In genomic region chr4:151948351-151949016, GRCh38 we compare ENCODE assay signal across 33 cellular contexts.
DNase-seq lines count a peak whose midpoint lies in the region; ATAC-seq, FAIRE-seq and TF ChIP-seq lines count a peak whose summit lies in the region.
"Had no signal": no experiment of that assay in that cellular context is flagged by ENCODE, and none has a peak within 500 bp of the region (broad histone marks: within the 10 kb centered on the region; RNA-seq: fewer than 3 reads in every experiment).

No MANE protein-coding gene starts in this region.

- FAIRE-seq in keratinocyte (lab: Jason Lieb, UNC) (no peak), pancreas (lab: Jason Lieb, UNC) (no peak)
- FAIRE-seq: endometrium, frontal cortex, GM12878, H1 had no signal

- H2BK120ac ChIP-seq in IMR-90 (ENCODE audit: low read depth, low read length) = no peak overlapping the region

- BruUV-seq in IMR-90 (replicated peaks; lab: Mats Ljungman, UMichigan) (no TSS peak), mammary epithelial cell (replicated peaks; lab: Mats Ljungman, UMichigan) (no TSS peak)

- no peak for TF ChIP-seq RAD21 in IMR-90 (IDR thresholded peaks at IDR 0.05; ENCODE audit: low read length)

- no peak overlapping the region for H4K8ac ChIP-seq in IMR-90 (ENCODE audit: low read depth in 2 of 2, low read length in 2 of 2)

- dilution Hi-C loops in IMR-90 (cut with HindIII; ENCODE audit: low sequenced_read_pairs, unreplicated experiment) (no loop called here), mammary epithelial cell (cut with HindIII; ENCODE audit: low sequenced_read_pairs) (no loop called here), keratinocyte (cut with MboI; ENCODE audit: extremely low pct_ligation_motif_present, low sequenced_read_pairs) (no loop called here)

- ATAC-seq in IMR-90 (ENCODE audit: low read depth) (no peak), pancreas (no peak), HG03442 (IDR thresholded peaks at IDR 0.05; ENCODE audit: unreplicated experiment) (no peak), upper lobe of right lung (no peak)
- ATAC-seq: activated T-helper 17 cell treated with anti-CD3 and anti-CD28 coated beads, Interleukin-2, amount 50 U/mL, for 72 hours; GM12878; left lung; naive thymus-derived CD4-positive, alpha-beta T cell; stimulated activated naive B cell treated with anti-CD40 and anti-IgM and Interleukin-4, amounts not matched to agents 10 μg/mL and 1 μg/mL and 100 μg/mL, for 72 hours had no signal

- H2BK15ac ChIP-seq in IMR-90 (ENCODE audit: low read depth, low read length) = no peak overlapping the region

- no peak overlapping the region for H2AK9ac ChIP-seq in IMR-90 (replicated peaks; ENCODE audit: low read depth, low read length, poor library complexity)

- H3K23ac ChIP-seq in IMR-90 (ENCODE audit: low read depth, low read length) = no peak overlapping the region

- H3K4me2 ChIP-seq in IMR-90 (ENCODE audit: low read depth, low read length) (no peak overlapping the region), mammary epithelial cell (ENCODE audit: insufficient read depth, low read depth, low read length) (peak overlapping the region; percentile 41), keratinocyte (ENCODE audit: control insufficient read depth, extremely low read depth, insufficient read depth, low read depth, low read length) (no peak overlapping the region)
- H3K4me2 ChIP-seq: hepatocyte had no signal

- in situ Hi-C loops in IMR-90 (cut with MboI; ENCODE audit: low sequenced_read_pairs) = no loop called here
- in situ Hi-C loops in mammary epithelial cell (cut with MboI; ENCODE audit: low sequenced_read_pairs in 2 of 2) = no loop called here

- no peak overlapping the region for H3K14ac ChIP-seq in IMR-90 (replicated peaks; ENCODE audit: low read depth, low read length)

- no peak for TF ChIP-seq POLR2A in IMR-90 (IDR thresholded peaks at IDR 0.05; ENCODE audit: low read depth, low read length)

- H4K91ac ChIP-seq in IMR-90 (ENCODE audit: insufficient read depth, low read depth, low read length) = no peak overlapping the region

- H3K36me3 ChIP-seq in IMR-90 (ENCODE audit: control insufficient read depth, insufficient read depth, low read length) (no peaks in the 10 kb centered on the region), mammary epithelial cell (ENCODE audit: insufficient read depth, low read length) (no peaks in the 10 kb centered on the region), keratinocyte (ENCODE audit: control insufficient read depth in 2 of 2, extremely low read depth in 1 of 2, insufficient read depth in 2 of 2, low read length in 2 of 2) (no peaks in the 10 kb centered on the region), pancreas (no peaks in the 10 kb centered on the region), upper lobe of right lung (no peaks in the 10 kb centered on the region)
- H3K36me3 ChIP-seq: left lung, thoracic aorta had no signal

- no peak overlapping the region for H2BK20ac ChIP-seq in IMR-90 (ENCODE audit: low read depth, low read length)

- H3K27me3 ChIP-seq in IMR-90 (ENCODE audit: control insufficient read depth, insufficient read depth, low read length) = no peaks in the 10 kb centered on the region
- H3K27me3 ChIP-seq in mammary epithelial cell (ENCODE audit: insufficient read depth, low read length) = no peaks in the 10 kb centered on the region
- H3K27me3 ChIP-seq in keratinocyte (ENCODE audit: control insufficient read depth, extremely low read depth, insufficient read depth, low read length) = no peaks in the 10 kb centered on the region
- H3K27me3 ChIP-seq in pancreas = no peaks in the 10 kb centered on the region
- no peaks in the 10 kb centered on the region for H3K27me3 ChIP-seq in upper lobe of right lung
- H3K27me3 ChIP-seq: hepatocyte, left lung had no signal

- H3K18ac ChIP-seq in IMR-90 (ENCODE audit: low read depth, low read length) = no peak overlapping the region

- peaks cover 4% of the 10 kb centered on the region for H3K9me3 ChIP-seq in IMR-90 (ENCODE audit: control insufficient read depth, insufficient read depth, low read length)
- peaks cover 21% of the 10 kb centered on the region for H3K9me3 ChIP-seq in mammary epithelial cell (replicated peaks; ENCODE audit: insufficient read depth, low read length)
- peaks cover 6% of the 10 kb centered on the region for H3K9me3 ChIP-seq in keratinocyte (ENCODE audit: control insufficient read depth, low read depth, low read length)
- no peaks in the 10 kb centered on the region for H3K9me3 ChIP-seq in pancreas
- H3K9me3 ChIP-seq in upper lobe of right lung = peaks cover 8% of the 10 kb centered on the region

- H2AFZ ChIP-seq in IMR-90 (replicated peaks; ENCODE audit: low read length, poor library complexity) (no peak overlapping the region), mammary epithelial cell (ENCODE audit: low read depth, low read length) (no peak overlapping the region), keratinocyte (ENCODE audit: control insufficient read depth, low read length) (no peak overlapping the region)
- H2AFZ ChIP-seq: hepatocyte had no signal

- H2AK5ac ChIP-seq in IMR-90 (ENCODE audit: low read depth, low read length) = no peak overlapping the region

- TF ChIP-seq CTCF in AG10803 (conservative IDR thresholded peaks at IDR 0.05; ENCODE audit: low read length) (no peak), IMR-90 (conservative IDR thresholded peaks at IDR 0.05; ENCODE audit: low read depth, low read length) (no peak), mammary epithelial cell (conservative IDR thresholded peaks at IDR 0.05 in 1 of 2, IDR thresholded peaks at IDR 0.05 in 1 of 2; ENCODE audit: extremely low read depth in 1 of 2, insufficient read depth in 1 of 2, low read depth in 1 of 2, low read length in 2 of 2) (no peak), keratinocyte (optimal IDR thresholded peaks at IDR 0.05 in 1 of 3, IDR thresholded peaks at IDR 0.05 in 1 of 3, conservative IDR thresholded peaks at IDR 0.05 in 1 of 3; ENCODE audit: extremely low read depth in 1 of 3, insufficient read depth in 2 of 3, low read length in 3 of 3) (no peak), pancreas (IDR thresholded peaks at IDR 0.05) (no peak), upper lobe of right lung (IDR thresholded peaks at IDR 0.05) (no peak)

- H3K4ac ChIP-seq in IMR-90 (ENCODE audit: low read depth, low read length) = no peak overlapping the region

- no peak overlapping the region for H2BK5ac ChIP-seq in IMR-90 (ENCODE audit: low read depth, low read length, poor library complexity, severe bottlenecking)

- H3K27ac ChIP-seq in IMR-90 (ENCODE audit: insufficient read depth, low read length) (no peak overlapping the region), mammary epithelial cell (ENCODE audit: insufficient read depth, low read depth, low read length) (peak overlapping the region; percentile 67), keratinocyte (ENCODE audit: control insufficient read depth, insufficient read depth, low read length) (no peak overlapping the region), pancreas (no peak overlapping the region), upper lobe of right lung (no peak overlapping the region)
- H3K27ac ChIP-seq: hepatocyte, HL-60, left lung, thoracic aorta had no signal

- H3K56ac ChIP-seq in IMR-90 (ENCODE audit: extremely low read depth, insufficient read depth, low read length) = no peak overlapping the region

- H3K9me1 ChIP-seq in IMR-90 (ENCODE audit: insufficient read depth, low read length) = no peaks in the 10 kb centered on the region
- no peaks in the 10 kb centered on the region for H3K9me1 ChIP-seq in keratinocyte (ENCODE audit: control insufficient read depth, extremely low read depth, insufficient read depth, low read length)

- DNase-seq in AG10803 (ENCODE audit: low read depth) (peak; percentile 24), IMR-90 (peak; percentile 38), mammary epithelial cell (peak; percentile 83), keratinocyte (ENCODE audit: low read depth, low spot score) (peak; percentile 32), pancreas (no peak), upper lobe of right lung (no peak), NCI-H2081 treated with DMSO at 0.1 percent for 48 hours (lab: John Stamatoyannopoulos, UW) (no peak)
- DNase-seq: activated CD4-positive, alpha-beta T cell treated with anti-CD3 and anti-CD28 coated beads, Interleukin-2, amount 50 U/mL, for 48 hours; activated CD4-positive, CD25-positive, alpha-beta regulatory T cell; activated CD8-positive, alpha-beta memory T cell treated with anti-CD3 and anti-CD28 coated beads, Interleukin-2, amount 50 U/mL, for 48 hours; AML-193; aorta; dermis blood vessel endothelial cell; left lung; naive thymus-derived CD4-positive, alpha-beta T cell; NCI-H1105; NCI-H2029; NCI-H82; nucleus accumbens; retina; Right ventricle myocardium superior; stimulated activated CD4-positive, alpha-beta T cell treated with anti-CD3 and anti-CD28 coated beads, Interleukin-4, amount 100 ng/mL, for 24 hours; stimulated activated naive B cell treated with anti-CD40 and anti-IgM and Interleukin-4, amounts not matched to agents 10 μg/mL and 1 μg/mL and 100 μg/mL, for 72 hours; T-helper 9 cell had no signal

- POLR2A ChIA-PET in IMR-90 (lab: Charles Lee; ENCODE audit: unreplicated experiment) = interaction anchor here (0.7 kb wide), 1 partner anchor 205 kb away, joined by 3 read pairs; no protein-coding TSS in a partner anchor

- CTCF ChIA-PET in IMR-90 (lab: Yijun Ruan, JAX) (no interaction called here), mammary epithelial cell (lab: Charles Lee; ENCODE audit: low non-redundant PET) (no interaction called here)

- H4K20me1 ChIP-seq in IMR-90 (ENCODE audit: insufficient read depth, low read length) (no peaks in the 10 kb centered on the region), mammary epithelial cell (ENCODE audit: insufficient read depth, low read length) (no peaks in the 10 kb centered on the region), keratinocyte (ENCODE audit: control insufficient read depth, extremely low read depth, insufficient read depth, low read length) (no peaks in the 10 kb centered on the region)

- intact Hi-C loops in IMR-90 (cut with micrococcal nuclease) = no loop called here
- intact Hi-C loops in mammary epithelial cell (cut with micrococcal nuclease) = loop anchor here (2.0 to 10.0 kb wide), 2 partner anchors 22 to 406 kb away; no protein-coding TSS in a partner anchor
- intact Hi-C loops in pancreas (cut with DNase I) = no loop called here
- intact Hi-C loops in upper lobe of right lung (cut with DNase I) = no loop called here

- H3K4me1 ChIP-seq in IMR-90 (ENCODE audit: control insufficient read depth, insufficient read depth, low read length) (no peaks in the 10 kb centered on the region; the same call in 1 of the 2 replicates), mammary epithelial cell (ENCODE audit: insufficient read depth, low read length) (peaks cover 5% of the 10 kb centered on the region), keratinocyte (ENCODE audit: control insufficient read depth, extremely low read depth, insufficient read depth, low read length) (peaks cover 2% of the 10 kb centered on the region), pancreas (no peaks in the 10 kb centered on the region), upper lobe of right lung (no peaks in the 10 kb centered on the region)
- H3K4me1 ChIP-seq: left lung had no signal

- H3K4me3 ChIP-seq in AG10803 (ENCODE audit: low read length) (no peak overlapping the region), IMR-90 (ENCODE audit: insufficient read depth, low read depth, low read length) (no peak overlapping the region), mammary epithelial cell (replicated peaks in 1 of 3; ENCODE audit: insufficient read depth in 1 of 3, low read depth in 2 of 3, low read length in 3 of 3) (no peak overlapping the region), keratinocyte (ENCODE audit: control insufficient read depth in 2 of 3, extremely low read depth in 1 of 3, insufficient read depth in 2 of 3, low read depth in 1 of 3, low read length in 3 of 3) (no peak overlapping the region), pancreas (no peak overlapping the region), upper lobe of right lung (no peak overlapping the region)
- H3K4me3 ChIP-seq: GM12878, hepatocyte, left lung, thoracic aorta had no signal

- H3K79me2 ChIP-seq in mammary epithelial cell (ENCODE audit: insufficient read depth, low read length) (no peaks in the 10 kb centered on the region), keratinocyte (ENCODE audit: control insufficient read depth, insufficient read depth, low read length) (no peaks in the 10 kb centered on the region)
- H3K79me2 ChIP-seq: hepatocyte had no signal

- H3K9ac ChIP-seq in IMR-90 (ENCODE audit: low read depth, low read length) (no peak overlapping the region), mammary epithelial cell (ENCODE audit: insufficient read depth, low read length) (no peak overlapping the region), keratinocyte (ENCODE audit: control insufficient read depth, extremely low read depth, insufficient read depth, low read length) (no peak overlapping the region)

- no CpG with 5 or more reads among the region's 1 CpG for WGBS in IMR-90 (ENCODE audit: extremely low coverage in 2 of 2, insufficient read length in 1 of 2), 2 experiments
- 10% methylated on average over 1 of the region's 1 CpG for WGBS in mammary epithelial cell (ENCODE audit: low coverage, missing lambda C conversion rate)
- 49 to 70% methylated on average over 1 of the region's 1 CpG for WGBS in pancreas, 2 donors

- H3K79me1 ChIP-seq in IMR-90 (ENCODE audit: low read depth in 1 of 2, low read length in 2 of 2) = no peaks in the 10 kb centered on the region

- H4K5ac ChIP-seq in IMR-90 (ENCODE audit: low read depth, low read length) = no peak overlapping the region

Comparison
In these comparisons a context has a peak if more than half of its experiments do, and no peak if none do; other contexts are left out.
1. DNase-seq: peak in AG10803 (single experiment), IMR-90 (single experiment), mammary epithelial cell (single experiment) and keratinocyte (single experiment); none in pancreas (0 of 6), upper lobe of right lung (single experiment) and NCI-H2081 treated with DMSO at 0.1 percent for 48 hours (single experiment).